In the genomic region with DNA sequence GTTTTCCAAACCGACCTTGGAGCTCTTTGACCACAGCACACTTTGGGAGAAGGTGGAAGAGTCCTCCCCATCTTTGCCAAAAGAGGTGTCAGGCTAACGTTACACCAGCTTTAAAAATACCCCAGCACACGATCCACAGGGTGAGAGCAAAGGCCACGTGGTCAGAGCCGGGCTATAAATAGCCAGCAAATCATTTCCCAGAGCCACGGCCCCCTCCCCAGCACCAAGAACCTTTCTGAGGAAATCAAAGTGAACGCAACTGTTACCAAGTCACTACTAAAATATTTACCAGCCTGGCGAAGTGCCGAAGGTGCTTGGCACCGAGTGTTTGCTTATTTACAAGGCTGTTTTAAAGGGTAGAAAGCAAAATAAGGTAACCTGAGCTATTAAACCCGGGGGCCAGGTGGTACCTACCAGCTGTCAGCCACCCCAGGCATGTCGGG, we compare ENCODE assay signal across 1 cellular context.
TF ChIP-seq lines count a peak whose summit lies in the region.

No MANE protein-coding gene starts in this region.

TF ChIP-seq in HepG2, 621 proteins besides CTCF, POLR2A, EP300 and RAD21 (continued from another document):
- no peak for TF ChIP-seq AHDC1 (CRISPR knock-in tag; IDR thresholded peaks at IDR 0.05; ENCODE audit: borderline replicate concordance)
